In the genomic region with DNA sequence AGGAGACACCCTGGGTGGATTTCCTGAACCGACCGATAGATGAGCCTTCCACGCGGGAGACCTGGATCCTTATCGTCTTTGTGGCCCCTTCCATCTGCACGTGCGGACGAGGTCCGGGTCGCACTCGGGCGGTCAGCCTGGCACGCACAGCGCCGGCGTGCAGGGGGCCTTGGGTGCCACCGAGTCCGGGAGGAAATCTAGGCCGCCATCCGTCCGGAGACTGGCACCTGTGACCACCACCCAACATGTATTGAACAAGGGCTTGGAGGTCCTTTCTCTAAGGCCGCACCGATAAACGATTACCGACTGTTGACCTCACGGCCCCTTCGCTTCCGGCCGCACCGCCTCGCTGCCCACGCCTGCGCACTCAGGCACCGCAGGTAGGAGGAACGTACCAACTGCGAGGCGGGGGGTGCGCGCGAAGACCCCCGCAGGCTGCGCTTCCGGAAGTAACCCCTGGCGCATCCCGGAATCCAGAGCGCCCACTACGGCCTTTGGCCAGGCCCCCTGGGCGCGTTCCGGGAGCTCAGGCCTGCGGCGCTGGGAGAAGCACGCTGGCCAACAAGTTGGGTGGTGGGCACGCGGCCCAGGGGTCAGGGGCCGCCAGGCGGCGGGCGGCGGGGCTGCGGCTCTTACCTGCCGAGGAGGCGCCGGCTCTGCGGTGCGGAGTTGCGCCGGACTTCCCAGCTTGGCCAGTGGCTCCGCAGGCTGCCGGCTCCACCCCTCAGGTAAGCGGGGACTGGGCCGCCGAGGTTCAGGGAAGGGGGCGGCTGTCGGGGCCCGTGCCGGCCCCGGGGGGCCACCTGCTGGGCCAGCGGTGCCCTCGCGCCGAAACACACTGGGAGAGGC, we compare ENCODE assay signal across 9 cellular contexts. TPM values are rescaled to one million over a fixed set of nuclear protein-coding genes. Genes with fewer than 3 reads are reported as not detected.
DNase-seq lines count a peak whose midpoint lies in the region; ATAC-seq, FAIRE-seq and TF ChIP-seq lines count a peak whose summit lies in the region.
"Had no signal": no experiment of that assay in that cellular context is flagged by ENCODE, and none has a peak within 500 bp of the region (broad histone marks: within the 10 kb centered on the region; RNA-seq: fewer than 3 reads in every experiment).

A gene (minus strand): TSS at position 713 of the 849 bp plus-strand sequence. CDS start 28,249 bp downstream, outside the sequence.
A gene with protein sequence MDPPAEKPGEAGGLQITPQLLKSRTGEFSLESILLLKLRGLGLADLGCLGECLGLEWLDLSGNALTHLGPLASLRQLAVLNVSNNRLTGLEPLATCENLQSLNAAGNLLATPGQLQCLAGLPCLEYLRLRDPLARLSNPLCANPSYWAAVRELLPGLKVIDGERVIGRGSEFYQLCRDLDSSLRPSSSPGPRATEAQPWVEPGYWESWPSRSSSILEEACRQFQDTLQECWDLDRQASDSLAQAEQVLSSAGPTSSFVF (plus strand): TSS at position 523 of the 849 bp plus-strand sequence. CDS start 13,507 bp downstream, outside the sequence.

- H3K27me3 Mint-ChIP-seq in brain: peaks cover 4% of the 10 kb centered on the region

- no peaks in the 10 kb centered on the region for H3K36me3 Mint-ChIP-seq in brain

- ATAC-seq in HG02571 (IDR thresholded peaks at IDR 0.05; ENCODE audit: unreplicated experiment): peak; percentile 65

- peak; percentile 43 for TF ChIP-seq CTCF in GM10266 (IDR thresholded peaks at IDR 0.05; ENCODE audit: control insufficient read depth, insufficient read depth, low read depth, missing control alignments)
- no peak for TF ChIP-seq CTCF in brain (conservative IDR thresholded peaks at IDR 0.05)

- peak; percentile 84 for DNase-seq in GM10266 (ENCODE audit: extremely low spot score)
- DNase-seq in NCI-H1417 (lab: John Stamatoyannopoulos, UW): peak; percentile 67 to 95 (median 94)
- DNase-seq in kidney glomerular epithelial cell (lab: John Stamatoyannopoulos, UW): peak; percentile 28
- DNase-seq in stimulated activated CD4-positive, alpha-beta T cell treated with anti-CD3 and anti-CD28 coated beads, Interleukin-4, amount 100 ng/mL, for 24 hours: peak; percentile 66
- DNase-seq in frontal cortex (ENCODE audit: low spot score in 2 of 2): no peak

- peak within 1 kb of the TSS in 2 of 5 experiments; percentile 19 to 93 for H3K27ac Mint-ChIP-seq in brain

- H3K4me3 Mint-ChIP-seq in brain: peak within 1 kb of the TSS; percentile 50 to 91 (median 79)

- no peak for FAIRE-seq in frontal cortex (lab: Jason Lieb, UNC)
- FAIRE-seq: colon had no signal

- H3K4me1 Mint-ChIP-seq in brain: peaks cover 9% of the 10 kb centered on the region

- H3K9me3 Mint-ChIP-seq in brain: peaks cover 0 to 6% (median 0%) of the 10 kb centered on the region in 5 experiments

- intact Hi-C loops in T-helper 2 cell treated with Interferon-gamma antibody and Interleukin-4, amounts not matched to agents 100 ng/mL and 5 ng/mL, for 36 hours (cut with micrococcal nuclease): loop anchor here (1.0 to 5.0 kb wide), 4 partner anchors 46 to 451 kb away; a partner anchor contains a TSS

RNA-seq across cellular contexts. Expression of the first gene that starts in this region (rescaled TPM):
- 11.0 and 11.7 TPM in 2 replicates for total RNA-seq in T-helper 2 cell treated with Interferon-gamma antibody and Interleukin-4, amounts not matched to agents 100 ng/mL and 5 ng/mL, for 36 hours
- 3.0 TPM for polyA plus RNA-seq in brain (ENCODE audit: insufficient read depth, low read depth, low replicate concordance)
- total RNA-seq in frontal cortex: 5.3 TPM

RNA-seq across cellular contexts. Expression of the second gene that starts in this region (rescaled TPM):
- total RNA-seq in T-helper 2 cell treated with Interferon-gamma antibody and Interleukin-4, amounts not matched to agents 100 ng/mL and 5 ng/mL, for 36 hours: 20.7 and 20.9 TPM in 2 replicates
- 90.8 TPM for polyA plus RNA-seq in brain (ENCODE audit: insufficient read depth, low read depth, low replicate concordance)
- total RNA-seq in frontal cortex: 13.5 TPM

Comparison
In these comparisons a context has a peak if more than half of its experiments do, and no peak if none do; other contexts are left out.
1. DNase-seq: peak in GM10266 (single experiment), NCI-H1417 (3 of 3), kidney glomerular epithelial cell (single experiment) and stimulated activated CD4-positive, alpha-beta T cell treated with anti-CD3 and anti-CD28 coated beads, Interleukin-4, amount 100 ng/mL, for 24 hours (single experiment); none in frontal cortex (0 of 2).